Comparison of ENCODE assay signal across 18 cellular contexts in genomic region chr9:78054180-78054579, GRCh38. TPM values are rescaled to one million over a fixed set of nuclear protein-coding genes. Genes with fewer than 3 reads are reported as not detected.
A peak's percentile ranks its signal among the peaks of the same experiment; 100 is the strongest.
DNase-seq lines count a peak whose midpoint lies in the region; ATAC-seq and TF ChIP-seq lines count a peak whose summit lies in the region.
"Had no signal": no experiment of that assay in that cellular context is flagged by ENCODE, and none has a peak within 500 bp of the region (broad histone marks: within the 10 kb centered on the region; RNA-seq: fewer than 3 reads in every experiment).

No MANE protein-coding gene starts in this region.

- H3K4me3 Mint-ChIP-seq in MCF 10A (ENCODE audit: unreplicated experiment) (no peak overlapping the region), WTC11 (no peak overlapping the region)
- no peak overlapping the region for H3K4me3 Mint-ChIP-seq in activated CD4-positive, alpha-beta memory T cell treated with anti-CD3 and anti-CD28 coated beads, Interleukin-2, amount 10 ng/mL, durations not matched to agents 7 days and 5 days
- H3K4me3 Mint-ChIP-seq in stimulated activated effector memory CD8-positive, alpha-beta T cell treated with anti-CD3 and anti-CD28 coated beads, Interleukin-12 subunit alpha, Interleukin-12 subunit beta, amount 100 ng/mL, for 72 hours, result no peak overlapping the region
- H3K4me3 Mint-ChIP-seq: brain, GM23338 had no signal

- H4K20me1 ChIP-seq in mammary epithelial cell (ENCODE audit: insufficient read depth, low read length), result no peaks in the 10 kb centered on the region

- H3K79me2 ChIP-seq in mammary epithelial cell (ENCODE audit: insufficient read depth, low read length), result no peaks in the 10 kb centered on the region

- H3K36me3 Mint-ChIP-seq in MCF 10A (ENCODE audit: insufficient read depth, unreplicated experiment) (no peaks in the 10 kb centered on the region), WTC11 (peaks cover 4% of the 10 kb centered on the region; the same call in 1 of the 2 replicates)
- H3K36me3 Mint-ChIP-seq in activated CD4-positive, alpha-beta memory T cell treated with anti-CD3 and anti-CD28 coated beads, Interleukin-2, amount 10 ng/mL, durations not matched to agents 7 days and 5 days (ENCODE audit: low read depth), result peaks cover 17% of the 10 kb centered on the region
- H3K36me3 Mint-ChIP-seq in stimulated activated effector memory CD8-positive, alpha-beta T cell treated with anti-CD3 and anti-CD28 coated beads, Interleukin-12 subunit alpha, Interleukin-12 subunit beta, amount 100 ng/mL, for 72 hours, result no peaks in the 10 kb centered on the region
- H3K36me3 Mint-ChIP-seq: brain had no signal

- H3K27me3 Mint-ChIP-seq in MCF 10A (ENCODE audit: insufficient read depth, unreplicated experiment) (peaks cover 31% of the 10 kb centered on the region), WTC11 (ENCODE audit: low read depth) (peaks cover 3% of the 10 kb centered on the region; the same call in 1 of the 2 replicates)
- peaks cover 18% of the 10 kb centered on the region for H3K27me3 Mint-ChIP-seq in activated CD4-positive, alpha-beta memory T cell treated with anti-CD3 and anti-CD28 coated beads, Interleukin-2, amount 10 ng/mL, durations not matched to agents 7 days and 5 days

- no peak overlapping the region for H3K4me2 ChIP-seq in mammary epithelial cell (ENCODE audit: insufficient read depth, low read depth, low read length)
- H3K4me2 ChIP-seq: GM23338, smooth muscle cell had no signal

- in situ Hi-C loops in mammary epithelial cell (cut with MboI; ENCODE audit: low sequenced_read_pairs in 2 of 2), result no loop called here

- H3K27ac ChIP-seq in mammary epithelial cell (ENCODE audit: insufficient read depth, low read depth, low read length), result no peak overlapping the region
- H3K27ac ChIP-seq: thoracic aorta had no signal

- peak; percentile 66 for ATAC-seq in stimulated activated effector memory CD8-positive, alpha-beta T cell treated with anti-CD3 and anti-CD28 coated beads, Interleukin-12 subunit alpha, Interleukin-12 subunit beta, amount 100 ng/mL, for 72 hours
- no peak for ATAC-seq in WTC11
- ATAC-seq: GM23338 had no signal

- peaks cover 2% of the 10 kb centered on the region for H3K27me3 ChIP-seq in mammary epithelial cell (ENCODE audit: insufficient read depth, low read length)

- TF ChIP-seq CTCF in mammary epithelial cell (conservative IDR thresholded peaks at IDR 0.05 in 1 of 2, IDR thresholded peaks at IDR 0.05 in 1 of 2; ENCODE audit: extremely low read depth in 1 of 2, insufficient read depth in 1 of 2, low read depth in 1 of 2, low read length in 2 of 2) (no peak), MCF 10A (IDR thresholded peaks at IDR 0.05; ENCODE audit: unreplicated experiment) (no peak), WTC11 (IDR thresholded peaks at IDR 0.05) (no peak)

- no peak overlapping the region for H3K4me3 ChIP-seq in mammary epithelial cell (replicated peaks in 1 of 3; ENCODE audit: insufficient read depth in 1 of 3, low read depth in 2 of 3, low read length in 3 of 3)
- H3K4me3 ChIP-seq: GM23338, smooth muscle cell, thoracic aorta had no signal

- CTCF ChIA-PET in mammary epithelial cell (lab: Charles Lee; ENCODE audit: low non-redundant PET), result no interaction called here
- CTCF ChIA-PET in MCF 10A (lab: Yijun Ruan, JAX), result interaction anchor here (0.7 to 3.6 kb wide), 2 partner anchors 11 to 19 kb away, joined by 3 to 37 read pairs; no protein-coding TSS in a partner anchor
- CTCF ChIA-PET in activated CD4-positive, alpha-beta memory T cell treated with anti-CD3 and anti-CD28 coated beads, Interleukin-2, amount 10 ng/mL, durations not matched to agents 7 days and 5 days (lab: Charles Lee), result interaction anchor here (1.1 to 4.0 kb wide), 4 partner anchors 19 to 77 kb away, joined by 3 to 33 read pairs (median 6); no protein-coding TSS in a partner anchor
- CTCF ChIA-PET in WTC11 (lab: Charles Lee), result interaction anchor here (1.2 to 1.9 kb wide), 2 partner anchors 19 to 67 kb away, joined by 4 to 5 read pairs; no protein-coding TSS in a partner anchor

- peaks cover 5% of the 10 kb centered on the region for H3K4me1 Mint-ChIP-seq in MCF 10A (ENCODE audit: insufficient read depth, unreplicated experiment)
- peaks cover 20% of the 10 kb centered on the region for H3K4me1 Mint-ChIP-seq in activated CD4-positive, alpha-beta memory T cell treated with anti-CD3 and anti-CD28 coated beads, Interleukin-2, amount 10 ng/mL, durations not matched to agents 7 days and 5 days
- peaks cover 15% of the 10 kb centered on the region for H3K4me1 Mint-ChIP-seq in stimulated activated effector memory CD8-positive, alpha-beta T cell treated with anti-CD3 and anti-CD28 coated beads, Interleukin-12 subunit alpha, Interleukin-12 subunit beta, amount 100 ng/mL, for 72 hours
- no peaks in the 10 kb centered on the region for H3K4me1 Mint-ChIP-seq in WTC11
- H3K4me1 Mint-ChIP-seq: brain, GM23338 had no signal

- no peak overlapping the region for H2AFZ ChIP-seq in mammary epithelial cell (ENCODE audit: low read depth, low read length)
- H2AFZ ChIP-seq: GM23338 had no signal

- BruUV-seq in mammary epithelial cell (replicated peaks; lab: Mats Ljungman, UMichigan) (no TSS peak), MCF 10A (replicated peaks; lab: Mats Ljungman, UMichigan) (no TSS peak)

- dilution Hi-C loops in mammary epithelial cell (cut with HindIII; ENCODE audit: low sequenced_read_pairs), result no loop called here

- DNase-seq in mammary epithelial cell (peak; percentile 25), MCF 10A (ENCODE audit: unreplicated experiment) (no peak), WTC11 (ENCODE audit: low spot score) (no peak), DMS79 (lab: John Stamatoyannopoulos, UW) (no peak), T1000 (lab: John Stamatoyannopoulos, UW) (no peak)
- peak; percentile 57 for DNase-seq in activated CD4-positive, alpha-beta memory T cell treated with anti-CD3 and anti-CD28 coated beads, Interleukin-2, amount 10 ng/mL, durations not matched to agents 7 days and 5 days
- DNase-seq in effector CD4-positive, alpha-beta T cell, result peak; percentile 17
- DNase-seq in stimulated activated effector memory CD8-positive, alpha-beta T cell treated with anti-CD3 and anti-CD28 coated beads, Interleukin-12 subunit alpha, Interleukin-12 subunit beta, amount 100 ng/mL, for 72 hours (ENCODE audit: low spot score in 2 of 2), result no peak
- DNase-seq: ACHN; effector CD8-positive, alpha-beta T cell; IMR-90; NCI-H1694; NCI-H526 treated with DMSO at 0.1 percent for 48 hours; occipital lobe had no signal

- POLR2A ChIA-PET in MCF 10A (lab: Yijun Ruan, JAX), result no interaction called here
- POLR2A ChIA-PET in activated CD4-positive, alpha-beta memory T cell treated with anti-CD3 and anti-CD28 coated beads, Interleukin-2, amount 10 ng/mL, durations not matched to agents 7 days and 5 days (lab: Charles Lee), result interaction anchor here (0.9 to 1.7 kb wide), 5 partner anchors 19 to 157 kb away, joined by 4 to 6 read pairs (median 5); no protein-coding TSS in a partner anchor
- POLR2A ChIA-PET in WTC11 (lab: Charles Lee), result no interaction called here

- H3K9ac ChIP-seq in mammary epithelial cell (ENCODE audit: insufficient read depth, low read length), result no peak overlapping the region

- intact Hi-C loops in mammary epithelial cell (cut with micrococcal nuclease) (no loop called here), MCF 10A (cut with micrococcal nuclease) (no loop called here)

- H3K9me3 Mint-ChIP-seq in MCF 10A (ENCODE audit: unreplicated experiment) (peaks cover 7% of the 10 kb centered on the region), WTC11 (peaks cover 44% of the 10 kb centered on the region)
- peaks cover 20% of the 10 kb centered on the region for H3K9me3 Mint-ChIP-seq in activated CD4-positive, alpha-beta memory T cell treated with anti-CD3 and anti-CD28 coated beads, Interleukin-2, amount 10 ng/mL, durations not matched to agents 7 days and 5 days
- peaks cover 10% of the 10 kb centered on the region for H3K9me3 Mint-ChIP-seq in stimulated activated effector memory CD8-positive, alpha-beta T cell treated with anti-CD3 and anti-CD28 coated beads, Interleukin-12 subunit alpha, Interleukin-12 subunit beta, amount 100 ng/mL, for 72 hours

- H3K36me3 ChIP-seq in mammary epithelial cell (ENCODE audit: insufficient read depth, low read length), result no peaks in the 10 kb centered on the region
- H3K36me3 ChIP-seq: thoracic aorta had no signal

- H3K27ac Mint-ChIP-seq in MCF 10A (ENCODE audit: low read depth, unreplicated experiment) (no peak overlapping the region), WTC11 (no peak overlapping the region)
- H3K27ac Mint-ChIP-seq in activated CD4-positive, alpha-beta memory T cell treated with anti-CD3 and anti-CD28 coated beads, Interleukin-2, amount 10 ng/mL, durations not matched to agents 7 days and 5 days, result peak overlapping the region; percentile 1
- H3K27ac Mint-ChIP-seq in stimulated activated effector memory CD8-positive, alpha-beta T cell treated with anti-CD3 and anti-CD28 coated beads, Interleukin-12 subunit alpha, Interleukin-12 subunit beta, amount 100 ng/mL, for 72 hours, result peak overlapping the region; percentile 26
- H3K27ac Mint-ChIP-seq: brain, GM23338 had no signal

- 73% methylated on average over 4 of the region's 5 CpGs for WGBS in mammary epithelial cell (ENCODE audit: low coverage, missing lambda C conversion rate)

- no peaks in the 10 kb centered on the region for H3K4me1 ChIP-seq in mammary epithelial cell (ENCODE audit: insufficient read depth, low read length)

- H3K9me3 ChIP-seq in mammary epithelial cell (replicated peaks; ENCODE audit: insufficient read depth, low read length), result no peaks in the 10 kb centered on the region
- H3K9me3 ChIP-seq: thoracic aorta had no signal

TF ChIP-seq in WTC11, 78 proteins besides CTCF, POLR2A, EP300 and RAD21 (continues in another document):
- no peak for TF ChIP-seq CBFB (CRISPR knock-in tag; IDR thresholded peaks at IDR 0.05; ENCODE audit: low read depth)
- TF ChIP-seq RELA (CRISPR knock-in tag; IDR thresholded peaks at IDR 0.05; ENCODE audit: borderline replicate concordance), result no peak
- no peak for TF ChIP-seq E2F4 (CRISPR knock-in tag; IDR thresholded peaks at IDR 0.05; ENCODE audit: borderline replicate concordance, low read depth)

RNA-seq across cellular contexts. Expression of gene GNAQ, which starts 22.6 kb away (rescaled TPM):
- total RNA-seq in mammary epithelial cell (10 to 100 TPM; 47.3 to 66.2 TPM), MCF 10A (2022) (38.1 and 38.2 TPM in 2 replicates), WTC11 (2021) (48.6 to 55.5 TPM (median 50.4 TPM) in 3 replicates)
- polyA plus RNA-seq in mammary epithelial cell, result 31.3 TPM
- 62.7 TPM for polyA minus RNA-seq in mammary epithelial cell
- 10 to 100 TPM; 28.0 to 28.8 TPM for total RNA-seq in activated CD4-positive, alpha-beta memory T cell treated with anti-CD3 and anti-CD28 coated beads, Interleukin-2, amount 10 ng/mL, durations not matched to agents 7 days and 5 days

Comparison
In these comparisons a context has a peak if more than half of its experiments do, and no peak if none do; other contexts are left out.
1. DNase-seq: peak in mammary epithelial cell (single experiment), activated CD4-positive, alpha-beta memory T cell treated with anti-CD3 and anti-CD28 coated beads, Interleukin-2, amount 10 ng/mL, durations not matched to agents 7 days and 5 days (single experiment) and effector CD4-positive, alpha-beta T cell (single experiment); none in MCF 10A (single experiment), stimulated activated effector memory CD8-positive, alpha-beta T cell treated with anti-CD3 and anti-CD28 coated beads, Interleukin-12 subunit alpha, Interleukin-12 subunit beta, amount 100 ng/mL, for 72 hours (0 of 2), WTC11 (single experiment), DMS79 (single experiment) and T1000 (single experiment).
2. H3K27ac Mint-ChIP-seq: peak in activated CD4-positive, alpha-beta memory T cell treated with anti-CD3 and anti-CD28 coated beads, Interleukin-2, amount 10 ng/mL, durations not matched to agents 7 days and 5 days (single experiment) and stimulated activated effector memory CD8-positive, alpha-beta T cell treated with anti-CD3 and anti-CD28 coated beads, Interleukin-12 subunit alpha, Interleukin-12 subunit beta, amount 100 ng/mL, for 72 hours (single experiment); none in MCF 10A (single experiment) and WTC11 (single experiment).